Comparison of ENCODE assay signal across 4 cellular contexts in the genomic region with DNA sequence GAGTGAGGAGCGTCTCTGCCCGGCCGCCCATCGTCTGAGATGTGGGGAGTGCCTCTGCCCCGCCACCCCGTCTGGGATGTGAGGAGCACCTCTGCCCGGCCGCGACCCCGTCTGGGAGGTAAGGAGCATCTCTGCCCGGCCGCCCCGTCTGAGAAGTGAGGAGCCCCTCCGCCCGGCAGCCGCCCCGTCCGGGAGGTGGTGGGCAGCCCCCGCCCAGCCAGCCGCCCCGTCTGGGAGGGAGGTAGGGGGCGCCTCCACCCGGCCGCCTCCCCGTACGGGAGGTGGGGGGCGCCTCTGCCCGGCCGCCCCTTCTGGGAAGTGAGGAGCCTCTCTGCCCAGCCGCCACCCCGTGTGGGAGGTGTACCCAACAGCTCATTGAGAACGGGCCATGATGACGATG.
DNase-seq lines count a peak whose midpoint lies in the region; ATAC-seq and TF ChIP-seq lines count a peak whose summit lies in the region.
"Not testable (repeated sequence)": the region's sequence is repeated elsewhere in the genome, so short reads cannot be mapped to it uniquely, and the experiment has no call there.

No MANE protein-coding gene starts in this region.

- ATAC-seq in right cardiac atrium: not testable (repeated sequence)
- ATAC-seq in stimulated activated naive CD8-positive, alpha-beta T cell treated with anti-CD3 and anti-CD28 coated beads, Interleukin-15, amount 100 ng/mL, for 72 hours: peak; percentile 52

- H3K9me3 Mint-ChIP-seq in glutamatergic neuron (ENCODE audit: unreplicated experiment): not testable (repeated sequence)
- H3K9me3 Mint-ChIP-seq in stimulated activated naive CD8-positive, alpha-beta T cell treated with anti-CD3 and anti-CD28 coated beads, Interleukin-15, amount 100 ng/mL, for 72 hours: peaks cover 5 to 11% of the 10 kb centered on the region in 2 donors

- WGBS in right cardiac atrium: 97% methylated on average over 33 of the region's 33 CpGs
- WGBS in spleen, 5 donors: 95 to 97% (median 96%) methylated on average over 14 to 33 of the region's 33 CpGs

- not testable (repeated sequence) for H3K4me3 Mint-ChIP-seq in glutamatergic neuron (ENCODE audit: unreplicated experiment); stimulated activated naive CD8-positive, alpha-beta T cell treated with anti-CD3 and anti-CD28 coated beads, Interleukin-15, amount 100 ng/mL, for 72 hours

- TF ChIP-seq CTCF in glutamatergic neuron (IDR thresholded peaks at IDR 0.05; ENCODE audit: partially characterized antibody, unreplicated experiment); spleen (IDR thresholded peaks at IDR 0.05 in 8 of 11, conservative IDR thresholded peaks at IDR 0.05 in 3 of 11): not testable (repeated sequence)

- H3K27ac ChIP-seq in right cardiac atrium (ENCODE audit: low read length); spleen: not testable (repeated sequence)

- not testable (repeated sequence) for H3K27me3 Mint-ChIP-seq in glutamatergic neuron (ENCODE audit: unreplicated experiment); stimulated activated naive CD8-positive, alpha-beta T cell treated with anti-CD3 and anti-CD28 coated beads, Interleukin-15, amount 100 ng/mL, for 72 hours

- H3K4me1 Mint-ChIP-seq in glutamatergic neuron (ENCODE audit: low read depth, unreplicated experiment); stimulated activated naive CD8-positive, alpha-beta T cell treated with anti-CD3 and anti-CD28 coated beads, Interleukin-15, amount 100 ng/mL, for 72 hours: not testable (repeated sequence)

- H3K4me1 ChIP-seq in right cardiac atrium (ENCODE audit: control insufficient read depth, insufficient read depth, low read length); spleen: not testable (repeated sequence)

- peak; percentile 27 for DNase-seq in glutamatergic neuron
- DNase-seq in right cardiac atrium: peak in 2 of 3 donors; percentile 26 to 51
- DNase-seq in spleen: peak; percentile 65
- DNase-seq in stimulated activated naive CD8-positive, alpha-beta T cell treated with anti-CD3 and anti-CD28 coated beads, Interleukin-15, amount 100 ng/mL, for 72 hours: not testable (repeated sequence)

- not testable (repeated sequence) for TF ChIP-seq POLR2A in spleen (IDR thresholded peaks at IDR 0.05)

- not testable (repeated sequence) for H3K36me3 Mint-ChIP-seq in glutamatergic neuron (ENCODE audit: unreplicated experiment)

- not testable (repeated sequence) for H3K9me3 ChIP-seq in right cardiac atrium (ENCODE audit: control insufficient read depth, low read length)
- H3K9me3 ChIP-seq in spleen: peaks cover 0 to 35% (median 12%) of the 10 kb centered on the region in 8 donors

- H3K4me3 ChIP-seq in right cardiac atrium (ENCODE audit: low read length); spleen: not testable (repeated sequence)

- intact Hi-C loops in right cardiac atrium (cut with DNase I); spleen (cut with DNase I; ENCODE audit: low total_unique reads): not testable (repeated sequence)

- not testable (repeated sequence) for H3K27ac Mint-ChIP-seq in glutamatergic neuron (ENCODE audit: unreplicated experiment); stimulated activated naive CD8-positive, alpha-beta T cell treated with anti-CD3 and anti-CD28 coated beads, Interleukin-15, amount 100 ng/mL, for 72 hours

- H3K36me3 ChIP-seq in spleen: not testable (repeated sequence)

- not testable (repeated sequence) for H3K27me3 ChIP-seq in right cardiac atrium (ENCODE audit: control insufficient read depth, insufficient read depth); spleen (replicated peaks in 1 of 7)
